Comparison of ENCODE assay signal across 24 cellular contexts in genomic region chr5:42648036-42648435, GRCh38.
DNase-seq lines count a peak whose midpoint lies in the region; ATAC-seq and TF ChIP-seq lines count a peak whose summit lies in the region.
"Had no signal": no experiment of that assay in that cellular context is flagged by ENCODE, and none has a peak within 500 bp of the region (broad histone marks: within the 10 kb centered on the region; RNA-seq: fewer than 3 reads in every experiment).

No MANE protein-coding gene starts in this region.

- ATAC-seq in GM23338 = no peak
- ATAC-seq in stimulated activated memory B cell treated with anti-CD40 and anti-IgM and Interleukin-4, amounts not matched to agents 10 μg/mL and 1 μg/mL and 100 μg/mL, for 72 hours = no peak
- ATAC-seq: A549, GM12878 had no signal

- H3K27me3 ChIP-seq in BLaER1 (no peaks in the 10 kb centered on the region), GM23338 (ENCODE audit: insufficient read depth) (no peaks in the 10 kb centered on the region), neural progenitor cell (no peaks in the 10 kb centered on the region), osteoblast (ENCODE audit: insufficient read depth, low read length) (no peaks in the 10 kb centered on the region)
- H3K27me3 ChIP-seq: BE2C had no signal

- H3K27ac Mint-ChIP-seq in GM23338 (peak overlapping the region; percentile 45; the same call in 1 of the 2 replicates), neural progenitor cell (no peak overlapping the region)
- no peak overlapping the region for H3K27ac Mint-ChIP-seq in stimulated activated memory B cell treated with anti-CD40 and anti-IgM and Interleukin-4, amounts not matched to agents 10 μg/mL and 1 μg/mL and 100 μg/mL, for 72 hours
- H3K27ac Mint-ChIP-seq: CD4-positive, alpha-beta T cell; CD8-positive, alpha-beta memory T cell had no signal

- H3K79me2 ChIP-seq in GM23338 (replicated peaks; ENCODE audit: insufficient read depth) (no peaks in the 10 kb centered on the region), neural progenitor cell (ENCODE audit: low read depth) (no peaks in the 10 kb centered on the region), osteoblast (ENCODE audit: insufficient read depth, low read length) (no peaks in the 10 kb centered on the region)

- peaks cover 16% of the 10 kb centered on the region for H3K4me1 ChIP-seq in BLaER1
- no peaks in the 10 kb centered on the region for H3K4me1 ChIP-seq in GM23338 (ENCODE audit: insufficient read depth)
- H3K4me1 ChIP-seq in neural progenitor cell = no peaks in the 10 kb centered on the region
- no peaks in the 10 kb centered on the region for H3K4me1 ChIP-seq in osteoblast (ENCODE audit: insufficient read depth, low read length)
- H3K4me1 ChIP-seq: A549, BE2C had no signal

- H4K20me1 ChIP-seq in BLaER1 (no peaks in the 10 kb centered on the region), GM23338 (replicated peaks; ENCODE audit: insufficient read depth) (no peaks in the 10 kb centered on the region), neural progenitor cell (ENCODE audit: low read depth) (no peaks in the 10 kb centered on the region), osteoblast (ENCODE audit: insufficient read depth, low read length) (no peaks in the 10 kb centered on the region)

- DNase-seq in GM23338 (ENCODE audit: low spot score) (no peak), foreskin melanocyte (peak; percentile 51), neural progenitor cell (ENCODE audit: low spot score) (no peak), NOMO-1 treated with dmso at 0.1 percent for 144 hours (lab: John Stamatoyannopoulos, UW; ENCODE audit: unreplicated experiment) (no peak), osteoblast (ENCODE audit: insufficient read length, low spot score, missing footprints) (no peak), T1000 (lab: John Stamatoyannopoulos, UW) (no peak)
- DNase-seq: 8988T; ACHN; AML-193; BE2C; CD4-positive, alpha-beta T cell; CD8-positive, alpha-beta memory T cell; DMS 273 treated with DMSO at 0.1 percent for 48 hours; DMS79; EL; GDM1; GOT3; H7; HCEC 1CT had no signal

- H3K9me3 ChIP-seq in BLaER1 = no peaks in the 10 kb centered on the region
- no peaks in the 10 kb centered on the region for H3K9me3 ChIP-seq in neural progenitor cell (ENCODE audit: low read depth)
- H3K9me3 ChIP-seq in osteoblast (ENCODE audit: low read depth, low read length) = no peaks in the 10 kb centered on the region
- H3K9me3 ChIP-seq: A549, BE2C had no signal

- H2AFZ ChIP-seq in GM23338 (no peak overlapping the region), neural progenitor cell (replicated peaks) (peak overlapping the region; percentile 45), osteoblast (ENCODE audit: low read length) (no peak overlapping the region)

- H3K36me3 Mint-ChIP-seq in GM23338 (ENCODE audit: low read depth) (no peaks in the 10 kb centered on the region), neural progenitor cell (no peaks in the 10 kb centered on the region)
- no peaks in the 10 kb centered on the region for H3K36me3 Mint-ChIP-seq in stimulated activated memory B cell treated with anti-CD40 and anti-IgM and Interleukin-4, amounts not matched to agents 10 μg/mL and 1 μg/mL and 100 μg/mL, for 72 hours
- H3K36me3 Mint-ChIP-seq: CD8-positive, alpha-beta memory T cell had no signal

- H3K9me3 Mint-ChIP-seq in GM23338 (no peaks in the 10 kb centered on the region; the same call in 2 of the 3 replicates), neural progenitor cell (no peaks in the 10 kb centered on the region)
- H3K9me3 Mint-ChIP-seq in stimulated activated memory B cell treated with anti-CD40 and anti-IgM and Interleukin-4, amounts not matched to agents 10 μg/mL and 1 μg/mL and 100 μg/mL, for 72 hours = no peaks in the 10 kb centered on the region
- H3K9me3 Mint-ChIP-seq: CD4-positive, alpha-beta T cell; CD8-positive, alpha-beta memory T cell had no signal

- TF ChIP-seq CTCF in GM23338 (conservative IDR thresholded peaks at IDR 0.05; ENCODE audit: low read depth in 2 of 2) (no peak), neural progenitor cell (IDR thresholded peaks at IDR 0.05) (no peak), osteoblast (IDR thresholded peaks at IDR 0.05; ENCODE audit: extremely low read depth, low read depth, low read length) (no peak)

- H3K36me3 ChIP-seq in BLaER1 = no peaks in the 10 kb centered on the region
- no peaks in the 10 kb centered on the region for H3K36me3 ChIP-seq in GM23338 (ENCODE audit: insufficient read depth)
- H3K36me3 ChIP-seq in neural progenitor cell = no peaks in the 10 kb centered on the region
- H3K36me3 ChIP-seq in osteoblast (ENCODE audit: insufficient read depth, low read length) = no peaks in the 10 kb centered on the region
- H3K36me3 ChIP-seq: BE2C had no signal

- H3K27me3 Mint-ChIP-seq in GM23338 (ENCODE audit: insufficient read depth, low read depth, poor library complexity) = no peaks in the 10 kb centered on the region
- H3K27me3 Mint-ChIP-seq in neural progenitor cell (ENCODE audit: insufficient read depth, low read depth) = no peaks in the 10 kb centered on the region
- H3K27me3 Mint-ChIP-seq in stimulated activated memory B cell treated with anti-CD40 and anti-IgM and Interleukin-4, amounts not matched to agents 10 μg/mL and 1 μg/mL and 100 μg/mL, for 72 hours = peaks cover 29% of the 10 kb centered on the region

- no peak overlapping the region for H3K27ac ChIP-seq in BLaER1
- H3K27ac ChIP-seq in GM23338 (ENCODE audit: low read depth) = no peak overlapping the region
- no peak overlapping the region for H3K27ac ChIP-seq in neural progenitor cell
- H3K27ac ChIP-seq in osteoblast (ENCODE audit: low read depth, low read length) = no peak overlapping the region
- H3K27ac ChIP-seq: A549, C4-2B had no signal

- H3K4me3 ChIP-seq in BLaER1 (no peak overlapping the region), GM23338 (no peak overlapping the region), neural progenitor cell (no peak overlapping the region), osteoblast (ENCODE audit: insufficient read depth, low read length) (no peak overlapping the region)
- H3K4me3 ChIP-seq: A549, GM12878 had no signal

- H3K4me3 Mint-ChIP-seq in GM23338 (no peak overlapping the region), neural progenitor cell (no peak overlapping the region)
- no peak overlapping the region for H3K4me3 Mint-ChIP-seq in stimulated activated memory B cell treated with anti-CD40 and anti-IgM and Interleukin-4, amounts not matched to agents 10 μg/mL and 1 μg/mL and 100 μg/mL, for 72 hours
- H3K4me3 Mint-ChIP-seq: CD4-positive, alpha-beta T cell; CD8-positive, alpha-beta memory T cell had no signal

- H3F3A ChIP-seq in GM23338 (replicated peaks; ENCODE audit: low read depth) (no peaks in the 10 kb centered on the region), neural progenitor cell (ENCODE audit: low read depth) (no peaks in the 10 kb centered on the region)

- peak overlapping the region; percentile 62 for H3K4me2 ChIP-seq in BLaER1
- no peak overlapping the region for H3K4me2 ChIP-seq in GM23338
- no peak overlapping the region for H3K4me2 ChIP-seq in neural progenitor cell
- H3K4me2 ChIP-seq in osteoblast (ENCODE audit: insufficient read depth, low read length) = no peak overlapping the region
- H3K4me2 ChIP-seq: A549 had no signal

- no peaks in the 10 kb centered on the region for H3K9me2 ChIP-seq in GM23338 (ENCODE audit: insufficient read depth)

- H3K9ac ChIP-seq in BLaER1 (no peak overlapping the region), neural progenitor cell (no peak overlapping the region)

- H3K4me1 Mint-ChIP-seq in GM23338 (no peaks in the 10 kb centered on the region), neural progenitor cell (no peaks in the 10 kb centered on the region)
- peaks cover 8% of the 10 kb centered on the region for H3K4me1 Mint-ChIP-seq in stimulated activated memory B cell treated with anti-CD40 and anti-IgM and Interleukin-4, amounts not matched to agents 10 μg/mL and 1 μg/mL and 100 μg/mL, for 72 hours
- H3K4me1 Mint-ChIP-seq: CD8-positive, alpha-beta memory T cell had no signal

TF ChIP-seq in GM23338, 12 proteins besides CTCF, POLR2A, EP300 and RAD21 (continues in another document):
- TF ChIP-seq EZH2phosphoT487 (IDR thresholded peaks at IDR 0.05; ENCODE audit: unreplicated experiment) (no peak), POLR2AphosphoS5 (IDR thresholded peaks at IDR 0.05; ENCODE audit: low read depth) (no peak), ZNF114 (CRISPR knock-in tag; IDR thresholded peaks at IDR 0.05) (no peak), REST (IDR thresholded peaks at IDR 0.05; ENCODE audit: unreplicated experiment) (no peak)
